Comparison of ENCODE assay signal across 38 cellular contexts in the genomic region with DNA sequence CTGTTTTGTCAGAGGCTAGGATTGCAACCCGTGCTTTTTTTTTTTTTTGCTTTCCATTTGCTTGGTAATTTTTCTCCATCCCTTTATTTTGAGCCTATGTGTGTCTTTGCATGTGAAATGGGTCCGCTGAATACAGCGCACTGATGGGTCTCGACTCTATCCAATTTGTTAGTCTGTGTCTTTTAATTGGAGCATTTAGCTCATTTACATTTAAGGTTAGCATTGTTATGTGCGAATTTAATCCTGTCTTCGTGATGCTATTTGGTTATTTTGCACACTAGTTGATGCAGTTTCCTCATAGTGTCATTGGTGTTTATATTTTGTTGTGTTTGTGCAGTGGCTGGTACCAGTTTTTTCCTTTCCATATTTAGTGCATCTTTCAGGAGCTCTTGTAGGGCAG. TPM values are rescaled to one million over a fixed set of nuclear protein-coding genes. Genes with fewer than 3 reads are reported as not detected.
"Had no signal": no experiment of that assay in that cellular context is flagged by ENCODE, and none has a peak within 500 bp of the region (broad histone marks: within the 10 kb centered on the region; RNA-seq: fewer than 3 reads in every experiment).

No MANE protein-coding gene starts in this region.

- H3K27ac ChIP-seq: KMS-11 had no signal

- H3K36me3 ChIP-seq: MG63 had no signal

- H3K4me3 ChIP-seq: MG63 had no signal

- DNase-seq: Karpas-422, Kasumi-1, MG63, MM.1S, NCI-H1048, NCI-H1092, NCI-H1092 treated with DMSO at 0.1 percent for 48 hours, NCI-H1105, NCI-H1105 treated with DMSO at 0.1 percent for 48 hours, NCI-H1417, NCI-H1417 treated with DMSO at 0.1 percent for 48 hours, NCI-H1436, NCI-H1436 treated with DMSO at 0.1 percent for 48 hours, NCI-H146, NCI-H1694, NCI-H1694 treated with DMSO at 0.1 percent for 48 hours, NCI-H187, NCI-H187 treated with DMSO at 0.1 percent for 48 hours, NCI-H1930, NCI-H2029, NCI-H2029 treated with DMSO at 0.1 percent for 48 hours, NCI-H2081, NCI-H2081 treated with DMSO at 0.1 percent for 48 hours, NCI-H2107, NCI-H2171, NCI-H2171 treated with DMSO at 0.1 percent for 48 hours, NCI-H2227 treated with DMSO at 0.1 percent for 48 hours, NCI-H226, NCI-H345, NCI-H446, NCI-H446 treated with DMSO at 0.1 percent for 48 hours, NCI-H510A, NCI-H510A treated with DMSO at 0.1 percent for 48 hours had no signal

- H3K4me2 ChIP-seq: KMS-11 had no signal

- H3K27me3 ChIP-seq: MG63 had no signal

- H3K9ac ChIP-seq: KMS-11 had no signal

RNA-seq across cellular contexts. Expression of a gene that starts 36.2 kb away (rescaled TPM):
- total RNA-seq: LHCN-M2, M059J, MCF 10A, NCI-H460 had no signal

RNA-seq across cellular contexts. Expression of a gene that starts 56.4 kb away (rescaled TPM):
- total RNA-seq: LHCN-M2, M059J, MCF 10A, NCI-H460 had no signal

RNA-seq across cellular contexts. Expression of a gene that starts 59.8 kb away (rescaled TPM):
- total RNA-seq: LHCN-M2, M059J, MCF 10A, NCI-H460 had no signal
